9 cellular contexts compared by ENCODE assay signal in the genomic region with DNA sequence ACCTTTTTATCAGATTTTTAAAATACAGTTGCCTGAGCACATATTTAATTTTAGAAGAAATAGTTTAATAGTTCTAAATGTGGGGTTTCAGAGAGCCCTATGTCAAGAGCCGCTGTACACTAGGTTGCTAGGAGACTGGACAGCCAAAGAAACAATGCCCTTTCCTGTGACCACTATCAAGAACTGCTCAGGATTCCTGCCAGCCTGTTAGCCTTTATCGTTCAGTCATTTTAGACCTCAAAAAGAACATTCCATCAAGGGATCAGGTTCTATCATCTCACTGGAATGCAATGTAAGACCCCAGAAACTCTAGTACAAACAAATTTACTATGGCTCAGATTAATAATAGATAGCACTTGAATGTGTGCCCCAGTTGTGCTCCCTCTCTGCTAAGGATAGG.
DNase-seq lines count a peak whose midpoint lies in the region; ATAC-seq lines count a peak whose summit lies in the region.
"Had no signal": no experiment of that assay in that cellular context is flagged by ENCODE, and none has a peak within 500 bp of the region (broad histone marks: within the 10 kb centered on the region; RNA-seq: fewer than 3 reads in every experiment).

No MANE protein-coding gene starts in this region.

- H3K27ac ChIP-seq in caudate nucleus (ENCODE audit: low read depth, low read length) (peak overlapping the region; percentile 74), skeletal muscle tissue (ENCODE audit: low read depth, low read length) (peak overlapping the region; percentile 90)

- no peaks in the 10 kb centered on the region for H3K9me3 ChIP-seq in skeletal muscle tissue (ENCODE audit: control insufficient read depth in 3 of 3, low read length in 3 of 3)

- H3K36me3 ChIP-seq in skeletal muscle tissue (ENCODE audit: control insufficient read depth in 3 of 3, insufficient read depth in 3 of 3, low read length in 3 of 3): no peaks in the 10 kb centered on the region

- no peak for ATAC-seq in activated CD4-positive, CD25-positive, alpha-beta regulatory T cell treated with anti-CD3 and anti-CD28 coated beads, Interleukin-2, amount 50 U/mL, for 24 hours

- DNase-seq in HS-27A (ENCODE audit: low read depth) (peak; percentile 77), caudate nucleus (lab: John Stamatoyannopoulos, UW) (no peak), iris pigment epithelial cell (ENCODE audit: low read depth) (peak; percentile 77), SHP77 (lab: John Stamatoyannopoulos, UW) (no peak), NCI-H2081 treated with DMSO at 0.1 percent for 48 hours (lab: John Stamatoyannopoulos, UW) (no peak), NCI-H526 (lab: John Stamatoyannopoulos, UW) (no peak)
- DNase-seq: activated CD4-positive, CD25-positive, alpha-beta regulatory T cell had no signal

- no peak overlapping the region for H3K4me3 ChIP-seq in skeletal muscle tissue (ENCODE audit: low read length in 3 of 3)

- no peaks in the 10 kb centered on the region for H3K27me3 ChIP-seq in skeletal muscle tissue (ENCODE audit: control insufficient read depth in 3 of 3, insufficient read depth in 3 of 3, low read length in 3 of 3)

- H3K4me1 ChIP-seq in skeletal muscle tissue (ENCODE audit: control insufficient read depth in 3 of 3, insufficient read depth in 3 of 3, low read length in 3 of 3): peaks cover 10 to 20% (median 16%) of the 10 kb centered on the region in 3 donors

- H3K9ac ChIP-seq in skeletal muscle tissue (ENCODE audit: low read depth in 1 of 3, low read length in 3 of 3): no peak overlapping the region

Comparison
In these comparisons a context has a peak if more than half of its experiments do, and no peak if none do; other contexts are left out.
1. DNase-seq: peak in HS-27A (single experiment) and iris pigment epithelial cell (single experiment); none in caudate nucleus (0 of 61), SHP77 (0 of 2), NCI-H2081 treated with DMSO at 0.1 percent for 48 hours (single experiment) and NCI-H526 (0 of 2).